In genomic region chr3:64133272-64133671, GRCh38 we compare ENCODE assay signal across 16 cellular contexts.
A peak's percentile ranks its signal among the peaks of the same experiment; 100 is the strongest.
DNase-seq lines count a peak whose midpoint lies in the region; ATAC-seq, FAIRE-seq and TF ChIP-seq lines count a peak whose summit lies in the region.
"Had no signal": no experiment of that assay in that cellular context is flagged by ENCODE, and none has a peak within 500 bp of the region (broad histone marks: within the 10 kb centered on the region; RNA-seq: fewer than 3 reads in every experiment).

No MANE protein-coding gene starts in this region.

- peak; percentile 15 for DNase-seq in NCI-H2171 treated with DMSO at 0.1 percent for 48 hours (lab: John Stamatoyannopoulos, UW)
- no peak for DNase-seq in NCI-H2171 (lab: John Stamatoyannopoulos, UW)
- peak; percentile 7 for DNase-seq in left kidney (ENCODE audit: low read depth, low spot score)
- no peak for DNase-seq in vagina (ENCODE audit: extremely low spot score in 2 of 2)
- DNase-seq in pancreas = no peak
- no peak for DNase-seq in 8988T
- DNase-seq: Caco-2; CD4-positive, alpha-beta T cell; Karpas-422; NCI-H1048; NCI-H1436; NCI-H1930 had no signal

- no peak for TF ChIP-seq CTCF in vagina (IDR thresholded peaks at IDR 0.05)
- no peak for TF ChIP-seq CTCF in pancreas (IDR thresholded peaks at IDR 0.05)

- no peaks in the 10 kb centered on the region for H3K36me3 ChIP-seq in vagina
- H3K36me3 ChIP-seq in pancreas = no peaks in the 10 kb centered on the region

- H3K27me3 ChIP-seq in vagina (no peaks in the 10 kb centered on the region), pancreas (no peaks in the 10 kb centered on the region)
- H3K27me3 ChIP-seq: SJSA1 had no signal

- TF ChIP-seq POLR2A in vagina (IDR thresholded peaks at IDR 0.05) = no peak

- peaks cover 39% of the 10 kb centered on the region for H3K4me1 ChIP-seq in vagina
- no peaks in the 10 kb centered on the region for H3K4me1 ChIP-seq in pancreas

- H3K9me3 ChIP-seq in vagina (no peaks in the 10 kb centered on the region), pancreas (no peaks in the 10 kb centered on the region)
- H3K9me3 ChIP-seq: SJSA1 had no signal

- H3K4me3 ChIP-seq in vagina (no peak overlapping the region), pancreas (no peak overlapping the region)
- H3K4me3 ChIP-seq: SJSA1 had no signal

- intact Hi-C loops in vagina (cut with DNase I) = no loop called here
- intact Hi-C loops in pancreas (cut with DNase I) = no loop called here

- H3K27ac ChIP-seq in vagina (peak overlapping the region; percentile 60), pancreas (no peak overlapping the region)
- H3K27ac ChIP-seq: HL-60, SJSA1 had no signal

- FAIRE-seq in pancreas (lab: Jason Lieb, UNC) = no peak

- 75 to 79% methylated on average over 2 of the region's 2 CpGs for WGBS in pancreas, 2 donors

- ATAC-seq in SK-N-SH treated with all-trans-retinoic acid at 6 μM for 48 hours (peak; percentile 55), pancreas (no peak), HG03108 (IDR thresholded peaks at IDR 0.05; ENCODE audit: unreplicated experiment) (no peak)

TF ChIP-seq in SK-N-SH treated with all-trans-retinoic acid at 6 μM for 48 hours, 23 proteins besides CTCF, POLR2A, EP300 and RAD21:
- peak; percentile 23; the same call in 1 of the 2 replicates for TF ChIP-seq TSHZ2 (CRISPR knock-in tag; IDR thresholded peaks at IDR 0.05)
- TF ChIP-seq TOX (CRISPR knock-in tag; IDR thresholded peaks at IDR 0.05; ENCODE audit: borderline replicate concordance) = no peak

Comparison
In these comparisons a context has a peak if more than half of its experiments do, and no peak if none do; other contexts are left out.
1. DNase-seq: peak in NCI-H2171 treated with DMSO at 0.1 percent for 48 hours (single experiment) and left kidney (single experiment); none in NCI-H2171 (single experiment), vagina (0 of 2), pancreas (0 of 6) and 8988T (single experiment).